8 cellular contexts compared by ENCODE assay signal in genomic region chr1:153957744-153958110, GRCh38. TPM values are rescaled to one million over a fixed set of nuclear protein-coding genes. Genes with fewer than 3 reads are reported as not detected.
DNase-seq lines count a peak whose midpoint lies in the region; ATAC-seq and TF ChIP-seq lines count a peak whose summit lies in the region.

No MANE protein-coding gene starts in this region.

- DNase-seq in CD8-positive, alpha-beta T cell, result peak in 6 of 7 experiments; percentile 16 to 68 (median 46)
- DNase-seq in Kasumi-1 (lab: John Stamatoyannopoulos, UW) (peak; percentile 46), right cardiac atrium (no peak), spleen (no peak), putamen (ENCODE audit: low spot score) (no peak), NCI-H1436 (lab: John Stamatoyannopoulos, UW) (no peak)
- DNase-seq in activated naive CD4-positive, alpha-beta T cell treated with anti-CD3 and anti-CD28 coated beads for 36 hours, result peak; percentile 64

- intact Hi-C loops in CD8-positive, alpha-beta T cell (cut with DNase I, micrococcal nuclease), result loop anchor here (1.0 to 5.0 kb wide), 10 partner anchors 10 to 299 kb away; partner anchors contain the start of genes CREB3L4 (in 2 of the 2), JTB (in 2 of the 2), RPS27 (in 2 of the 2) and DENND4B (in 1 of the 2)
- intact Hi-C loops in activated naive CD4-positive, alpha-beta T cell treated with anti-CD3 and anti-CD28 coated beads for 36 hours (cut with micrococcal nuclease), result loop anchor here (1.0 to 5.0 kb wide), 10 partner anchors 10 to 315 kb away; partner anchors contain the start of genes CREB3L4, HAX1, INTS3 and JTB
- intact Hi-C loops in right cardiac atrium (cut with DNase I) (no loop called here), spleen (cut with DNase I; ENCODE audit: low total_unique reads) (no loop called here)

- no peaks in the 10 kb centered on the region for H3K9me3 ChIP-seq in CD8-positive, alpha-beta T cell (ENCODE audit: low read length)
- H3K9me3 ChIP-seq in right cardiac atrium (ENCODE audit: control insufficient read depth, low read length), result no peaks in the 10 kb centered on the region
- no peaks in the 10 kb centered on the region for H3K9me3 ChIP-seq in spleen

- H3K9me3 Mint-ChIP-seq in CD8-positive, alpha-beta T cell, result no peaks in the 10 kb centered on the region
- no peaks in the 10 kb centered on the region for H3K9me3 Mint-ChIP-seq in activated naive CD4-positive, alpha-beta T cell treated with anti-CD3 and anti-CD28 coated beads for 36 hours

- H3K36me3 Mint-ChIP-seq in CD8-positive, alpha-beta T cell, result peaks cover 40% of the 10 kb centered on the region
- peaks cover 16% of the 10 kb centered on the region for H3K36me3 Mint-ChIP-seq in activated naive CD4-positive, alpha-beta T cell treated with anti-CD3 and anti-CD28 coated beads for 36 hours (ENCODE audit: low read depth)

- WGBS in right cardiac atrium, result 1% methylated on average over 13 of the region's 13 CpGs
- 0% methylated on average over 13 of the region's 13 CpGs for WGBS in spleen, 5 donors

- POLR2A ChIA-PET in CD8-positive, alpha-beta T cell (lab: Charles Lee), result interaction anchor here (1.0 to 7.1 kb wide), 6 partner anchors 9 to 34 kb away, joined by 3 to 53 read pairs (median 11); partner anchors contain the start of genes CREB3L4, DENND4B, GATAD2B and JTB

- H3K27me3 Mint-ChIP-seq in CD8-positive, alpha-beta T cell (ENCODE audit: low read depth), result no peaks in the 10 kb centered on the region
- H3K27me3 Mint-ChIP-seq in activated naive CD4-positive, alpha-beta T cell treated with anti-CD3 and anti-CD28 coated beads for 36 hours (ENCODE audit: low read depth), result no peaks in the 10 kb centered on the region

- peak in 1 of 3 donors; percentile 18 for TF ChIP-seq POLR2A in spleen (IDR thresholded peaks at IDR 0.05)

- peak overlapping the region; percentile 82 for H3K27ac ChIP-seq in CD8-positive, alpha-beta T cell (ENCODE audit: low read depth, low read length)
- H3K27ac ChIP-seq in right cardiac atrium (ENCODE audit: low read length) (peak overlapping the region; percentile 92), spleen (peak overlapping the region; percentile 85 to 99 (median 97))

- H3K27me3 ChIP-seq in CD8-positive, alpha-beta T cell (ENCODE audit: insufficient read depth, low read length), result no peaks in the 10 kb centered on the region
- H3K27me3 ChIP-seq in right cardiac atrium (ENCODE audit: control insufficient read depth, insufficient read depth), result no peaks in the 10 kb centered on the region
- no peaks in the 10 kb centered on the region for H3K27me3 ChIP-seq in spleen (replicated peaks in 1 of 7)

- peak overlapping the region; percentile 99 for H3K4me3 Mint-ChIP-seq in CD8-positive, alpha-beta T cell
- H3K4me3 Mint-ChIP-seq in activated naive CD4-positive, alpha-beta T cell treated with anti-CD3 and anti-CD28 coated beads for 36 hours, result peak overlapping the region; percentile 86

- H3K36me3 ChIP-seq in CD8-positive, alpha-beta T cell (ENCODE audit: insufficient read depth, low read length), result peaks cover 12% of the 10 kb centered on the region
- peaks cover 0 to 57% (median 36%) of the 10 kb centered on the region in 6 donors for H3K36me3 ChIP-seq in spleen

- TF ChIP-seq CTCF in CD8-positive, alpha-beta T cell (IDR thresholded peaks at IDR 0.05), result no peak
- no peak for TF ChIP-seq CTCF in spleen (IDR thresholded peaks at IDR 0.05 in 8 of 11, conservative IDR thresholded peaks at IDR 0.05 in 3 of 11)

- H3K4me3 ChIP-seq in CD8-positive, alpha-beta T cell (ENCODE audit: low read depth, low read length), result peak overlapping the region; percentile 98
- peak overlapping the region; percentile 78 for H3K4me3 ChIP-seq in right cardiac atrium (ENCODE audit: low read length)
- peak overlapping the region; percentile 84 to 97 (median 92) for H3K4me3 ChIP-seq in spleen

- H3K4me1 ChIP-seq in CD8-positive, alpha-beta T cell (ENCODE audit: insufficient read depth, low read length), result peaks cover 48% of the 10 kb centered on the region
- peaks cover 18% of the 10 kb centered on the region for H3K4me1 ChIP-seq in right cardiac atrium (ENCODE audit: control insufficient read depth, insufficient read depth, low read length)
- H3K4me1 ChIP-seq in spleen, result peaks cover 42 to 92% (median 69%) of the 10 kb centered on the region in 6 donors

- peaks cover 61% of the 10 kb centered on the region for H3K4me1 Mint-ChIP-seq in CD8-positive, alpha-beta T cell (ENCODE audit: low read depth)
- H3K4me1 Mint-ChIP-seq in activated naive CD4-positive, alpha-beta T cell treated with anti-CD3 and anti-CD28 coated beads for 36 hours (ENCODE audit: low read depth), result peaks cover 52% of the 10 kb centered on the region

- H3K27ac Mint-ChIP-seq in CD8-positive, alpha-beta T cell, result peak overlapping the region; percentile 98
- peak overlapping the region; percentile 92 for H3K27ac Mint-ChIP-seq in activated naive CD4-positive, alpha-beta T cell treated with anti-CD3 and anti-CD28 coated beads for 36 hours

- peak; percentile 12 for ATAC-seq in CD8-positive, alpha-beta T cell
- ATAC-seq in GM19463 (IDR thresholded peaks at IDR 0.05; ENCODE audit: unreplicated experiment), result peak; percentile 17
- ATAC-seq in right cardiac atrium, result peak; percentile 0 to 7

- CTCF ChIA-PET in CD8-positive, alpha-beta T cell (lab: Charles Lee), result interaction anchor here (0.8 to 4.4 kb wide), 6 partner anchors 9 to 160 kb away, joined by 3 to 22 read pairs (median 12); partner anchors contain the start of genes CREB3L4, DENND4B and RAB13
- CTCF ChIA-PET in activated naive CD4-positive, alpha-beta T cell treated with anti-CD3 and anti-CD28 coated beads for 36 hours (lab: Charles Lee), result interaction anchor here (0.6 to 2.0 kb wide), 3 partner anchors 13 to 307 kb away, joined by 4 to 7 read pairs (median 5); partner anchors contain the start of gene RAB13

RNA-seq across cellular contexts. Expression of gene CRTC2, which starts 0.7 kb away (rescaled TPM):
- 100 to 1,000 TPM; 169 to 201 TPM for total RNA-seq in CD8-positive, alpha-beta T cell
- total RNA-seq in activated naive CD4-positive, alpha-beta T cell treated with anti-CD3 and anti-CD28 coated beads for 36 hours, result 10 to 100 TPM; 72.6 to 83.0 TPM
- total RNA-seq in right cardiac atrium (10 to 100 TPM; 23.4 to 32.8 (median 26.2) TPM), spleen (10 to 100 TPM; 34.8 to 80.1 (median 66.8) TPM)
- polyA plus RNA-seq in right cardiac atrium (26.9 TPM), spleen (10 to 100 TPM; 37.7 to 79.7 (median 72.3) TPM)

RNA-seq across cellular contexts. Expression of gene SLC39A1, which starts 5.6 kb away (rescaled TPM):
- 1 to 10 TPM; 7.2 to 7.7 TPM for total RNA-seq in CD8-positive, alpha-beta T cell
- total RNA-seq in activated naive CD4-positive, alpha-beta T cell treated with anti-CD3 and anti-CD28 coated beads for 36 hours, result 10 to 100 TPM; 51.0 to 52.1 TPM
- total RNA-seq in right cardiac atrium (10 to 100 TPM; 61.2 to 71.4 (median 65.1) TPM), spleen (10 to 100 TPM; 66.7 to 88.4 (median 81.1) TPM)
- polyA plus RNA-seq in right cardiac atrium (61.3 TPM), spleen (10 to 100 TPM; 23.6 to 41.3 (median 40.6) TPM)

RNA-seq across cellular contexts. Expression of gene CREB3L4, which starts 10.0 kb away (rescaled TPM):
- 1 to 10 TPM; 3.0 to 3.7 TPM for total RNA-seq in CD8-positive, alpha-beta T cell
- total RNA-seq in activated naive CD4-positive, alpha-beta T cell treated with anti-CD3 and anti-CD28 coated beads for 36 hours, result 1 to 10 TPM; 5.6 to 7.4 TPM
- total RNA-seq in right cardiac atrium (1 to 10 TPM; 4.3 to 6.0 (median 4.8) TPM), spleen (10 to 100 TPM in 2 of 7 donors, 1 to 10 TPM in 5; 6.1 to 18.0 (median 9.1) TPM)
- polyA plus RNA-seq in right cardiac atrium (6.0 TPM), spleen (10 to 100 TPM in 2 of 3 donors, 1 to 10 TPM in 1; 8.9 to 13.3 (median 11.7) TPM)

RNA-seq across cellular contexts. Expression of gene DENND4B, which starts 11.2 kb away (rescaled TPM):
- total RNA-seq in CD8-positive, alpha-beta T cell, result 10 to 100 TPM; 87.2 to 91.3 TPM
- total RNA-seq in activated naive CD4-positive, alpha-beta T cell treated with anti-CD3 and anti-CD28 coated beads for 36 hours, result 100 to 1,000 TPM; 124 to 130 TPM
- total RNA-seq in right cardiac atrium (10 to 100 TPM; 40.6 to 48.7 (median 41.7) TPM), spleen (100 to 1,000 TPM; 135 to 211 (median 168) TPM)
- polyA plus RNA-seq in right cardiac atrium (32.0 TPM), spleen (100 to 1,000 TPM in 2 of 3 donors, 10 to 100 TPM in 1; 47.7 to 106 (median 104) TPM)

RNA-seq across cellular contexts. Expression of gene JTB, which starts 19.7 kb away (rescaled TPM):
- 10 to 100 TPM; 90.4 to 91.1 TPM for total RNA-seq in CD8-positive, alpha-beta T cell
- 100 to 1,000 TPM; 126 to 131 TPM for total RNA-seq in activated naive CD4-positive, alpha-beta T cell treated with anti-CD3 and anti-CD28 coated beads for 36 hours
- 100 to 1,000 TPM in 2 of 4 donors, 10 to 100 TPM in 2; 92.1 to 108 (median 102) TPM for total RNA-seq in right cardiac atrium
- polyA plus RNA-seq in right cardiac atrium, result 143 TPM
- total RNA-seq in spleen, result 100 to 1,000 TPM in 5 of 7 donors, 10 to 100 TPM in 2; 97.9 to 222 (median 102) TPM
- 100 to 1,000 TPM; 184 to 243 (median 204) TPM for polyA plus RNA-seq in spleen

Comparison
In these comparisons a context has a peak if more than half of its experiments do, and no peak if none do; other contexts are left out.
1. DNase-seq: peak in CD8-positive, alpha-beta T cell (6 of 7), Kasumi-1 (2 of 2) and activated naive CD4-positive, alpha-beta T cell treated with anti-CD3 and anti-CD28 coated beads for 36 hours (single experiment); none in right cardiac atrium (0 of 3), spleen (single experiment), putamen (single experiment) and NCI-H1436 (single experiment).
2. RNA of gene SLC39A1, which starts 5.6 kb away (total RNA-seq): 66.7 to 88.4 TPM in spleen, 61.2 to 71.4 TPM in right cardiac atrium and 51.0 to 52.1 TPM in activated naive CD4-positive, alpha-beta T cell treated with anti-CD3 and anti-CD28 coated beads for 36 hours; 7.2 to 7.7 TPM in CD8-positive, alpha-beta T cell; every median in the first group is over 4 times any median in the second.
3. intact Hi-C loops: an anchor here in CD8-positive, alpha-beta T cell (1.0 to 5.0 kb wide) and activated naive CD4-positive, alpha-beta T cell treated with anti-CD3 and anti-CD28 coated beads for 36 hours (1.0 to 5.0 kb wide); none called in right cardiac atrium and spleen.
4. Peak in every context shown above with its lines, with median percentiles within 50 percentile points of each other: ATAC-seq, H3K27ac ChIP-seq and H3K4me3 ChIP-seq.